In genomic region chr9:69564557-69564956, GRCh38 we compare ENCODE assay signal across 19 cellular contexts.
"Had no signal": no experiment of that assay in that cellular context is flagged by ENCODE, and none has a peak within 500 bp of the region (broad histone marks: within the 10 kb centered on the region; RNA-seq: fewer than 3 reads in every experiment).

No MANE protein-coding gene starts in this region.

- H3K79me2 ChIP-seq: parathyroid adenoma had no signal

- H3K9ac ChIP-seq: parathyroid adenoma had no signal

- H3K36me3 Mint-ChIP-seq: activated naive CD8-positive, alpha-beta T cell; immature natural killer cell; mesothelial cell of epicardium; natural killer cell treated with Interleukin-12 subunit alpha and Interleukin-12 subunit beta and Interleukin-15 and Interleukin-18, amount 100 ng/mL, for 72 hours had no signal

- H3K4me1 Mint-ChIP-seq: immature natural killer cell, T-helper 17 cell had no signal

- H3K4me3 ChIP-seq: body of pancreas, coronary artery, lung, thyroid gland had no signal

- H3K27ac ChIP-seq: body of pancreas, coronary artery, parathyroid adenoma, thyroid gland had no signal

- H3K4me3 Mint-ChIP-seq: activated naive CD8-positive, alpha-beta T cell; activated T-helper 1 cell treated with anti-CD3 and anti-CD28 coated beads, Interleukin-12 subunit alpha, Interleukin-12 subunit beta, Interleukin-2, Interleukin-4 antibody, amounts not matched to agents 30 ng/mL and 10 ng/mL and 1 ng/mL, durations not matched to agents 14 hours and 24 hours and 36 hours; immature natural killer cell; mesothelial cell of epicardium; natural killer cell treated with Interleukin-12 subunit alpha and Interleukin-12 subunit beta and Interleukin-15 and Interleukin-18, amount 100 ng/mL, for 72 hours; T-helper 17 cell had no signal

- H3K27ac Mint-ChIP-seq: activated naive CD8-positive, alpha-beta T cell; activated T-helper 1 cell treated with anti-CD3 and anti-CD28 coated beads, Interleukin-12 subunit alpha, Interleukin-12 subunit beta, Interleukin-2, Interleukin-4 antibody, amounts not matched to agents 30 ng/mL and 10 ng/mL and 1 ng/mL, durations not matched to agents 14 hours and 24 hours and 36 hours; immature natural killer cell; mesothelial cell of epicardium; natural killer cell treated with Interleukin-12 subunit alpha and Interleukin-12 subunit beta and Interleukin-15 and Interleukin-18, amount 100 ng/mL, for 72 hours; T-helper 17 cell had no signal

- DNase-seq: activated CD4-positive, alpha-beta T cell treated with anti-CD3 and anti-CD28 coated beads, Interleukin-2, amount 50 U/mL, for 4 hours; activated gamma-delta T cell treated with Interleukin-2 at 50 U/mL for 16 hours; activated T-cell treated with anti-CD3 and anti-CD28 coated beads for 4 hours; body of pancreas; central memory CD4-positive, alpha-beta T cell; erythroblast; immature natural killer cell; stimulated activated CD8-positive, alpha-beta memory T cell treated with anti-CD3 and anti-CD28 coated beads, Interleukin-4, amount 100 ng/mL, for 48 hours; stimulated activated naive CD4-positive, alpha-beta T cell; T-helper 17 cell; thyroid gland had no signal

- H3K9me3 ChIP-seq: body of pancreas, thyroid gland had no signal

- FAIRE-seq: endometrium had no signal

- H3K36me3 ChIP-seq: thyroid gland had no signal

- H3K9me3 Mint-ChIP-seq: activated T-helper 1 cell treated with anti-CD3 and anti-CD28 coated beads, Interleukin-12 subunit alpha, Interleukin-12 subunit beta, Interleukin-2, Interleukin-4 antibody, amounts not matched to agents 30 ng/mL and 10 ng/mL and 1 ng/mL, durations not matched to agents 14 hours and 24 hours and 36 hours; immature natural killer cell; mesothelial cell of epicardium; natural killer cell treated with Interleukin-12 subunit alpha and Interleukin-12 subunit beta and Interleukin-15 and Interleukin-18, amount 100 ng/mL, for 72 hours had no signal

- H3K27me3 ChIP-seq: body of pancreas, thyroid gland had no signal

- H3K4me1 ChIP-seq: body of pancreas, parathyroid adenoma, thyroid gland had no signal

- H2AFZ ChIP-seq: parathyroid adenoma had no signal
